Comparison of ENCODE assay signal across 8 cellular contexts in the genomic region with DNA sequence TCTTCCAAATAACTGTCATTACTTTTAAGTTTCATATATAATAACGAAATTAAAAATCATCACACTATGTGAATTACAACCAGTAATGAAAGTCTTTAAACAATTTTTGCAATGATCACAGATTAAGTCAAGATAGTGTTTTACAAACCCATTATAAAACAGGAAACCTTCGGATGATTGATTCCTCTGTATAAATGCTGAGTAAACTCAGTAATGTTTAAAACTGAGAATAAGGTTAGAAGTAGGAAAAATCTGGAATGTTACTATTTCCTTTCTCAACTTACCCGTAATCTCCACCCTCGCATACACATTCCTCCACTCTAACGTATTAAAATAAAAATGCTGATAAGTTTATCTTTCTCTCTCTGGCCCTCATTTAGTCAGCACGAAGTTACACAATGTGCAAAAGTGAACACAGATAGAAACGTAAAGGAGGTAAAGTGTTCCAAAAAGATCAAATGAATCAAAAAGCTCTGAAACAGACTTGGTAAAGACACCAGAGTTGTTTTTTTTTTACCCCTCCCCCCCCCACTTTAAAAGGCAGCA. TPM values are rescaled to one million over a fixed set of nuclear protein-coding genes. Genes with fewer than 3 reads are reported as not detected.
DNase-seq lines count a peak whose midpoint lies in the region; ATAC-seq, FAIRE-seq and TF ChIP-seq lines count a peak whose summit lies in the region.

No MANE protein-coding gene starts in this region.

- H3K27ac Mint-ChIP-seq in activated CD4-positive, alpha-beta T cell treated with anti-CD3 and anti-CD28 coated beads for 36 hours, result peak overlapping the region; percentile 99
- peak overlapping the region; percentile 99 for H3K27ac Mint-ChIP-seq in activated naive CD8-positive, alpha-beta T cell treated with anti-CD3 and anti-CD28 coated beads, Interleukin-2, amount 50 U/mL, for 24 hours

- H3K4me3 ChIP-seq in suprapubic skin, result peak overlapping the region; percentile 94

- no peak for DNase-seq in activated CD4-positive, alpha-beta T cell treated with anti-CD3 and anti-CD28 coated beads for 36 hours
- DNase-seq in activated CD4-positive, alpha-beta T cell treated with anti-CD3 and anti-CD28 coated beads for 4 hours, result no peak
- DNase-seq in activated naive CD8-positive, alpha-beta T cell treated with anti-CD3 and anti-CD28 coated beads, Interleukin-2, amount 50 U/mL, for 24 hours, result no peak
- DNase-seq in suprapubic skin (ENCODE audit: low spot score in 2 of 2), result no peak
- no peak for DNase-seq in stimulated activated naive CD4-positive, alpha-beta T cell (lab: John Stamatoyannopoulos, UW)
- DNase-seq in stimulated activated naive CD4-positive, alpha-beta T cell treated with Interleukin-2 at 50 U/mL for 16 hours (lab: John Stamatoyannopoulos, UW), result no peak

- peak; percentile 24 for FAIRE-seq in islet of Langerhans (lab: Jason Lieb, UNC)

- peaks cover 26% of the 10 kb centered on the region for H3K36me3 ChIP-seq in suprapubic skin

- H3K27ac ChIP-seq in suprapubic skin, result no peak overlapping the region

- H3K9me3 Mint-ChIP-seq in activated CD4-positive, alpha-beta T cell treated with anti-CD3 and anti-CD28 coated beads for 36 hours (ENCODE audit: low read depth), result peaks cover 2% of the 10 kb centered on the region
- H3K9me3 Mint-ChIP-seq in activated naive CD8-positive, alpha-beta T cell treated with anti-CD3 and anti-CD28 coated beads, Interleukin-2, amount 50 U/mL, for 24 hours, result peaks cover 3% of the 10 kb centered on the region

- TF ChIP-seq POLR2A in suprapubic skin (IDR thresholded peaks at IDR 0.05), result no peak

- POLR2A ChIA-PET in activated CD4-positive, alpha-beta T cell treated with anti-CD3 and anti-CD28 coated beads for 36 hours (lab: Charles Lee), result interaction anchor here (0.6 to 3.4 kb wide), 10 partner anchors 11 to 96 kb away, joined by 3 to 55 read pairs (median 3); a partner anchor contains a TSS

- TF ChIP-seq EP300 in suprapubic skin (IDR thresholded peaks at IDR 0.05), result no peak

- H3K4me1 ChIP-seq in suprapubic skin, result peaks cover 44% of the 10 kb centered on the region

- intact Hi-C loops in activated CD4-positive, alpha-beta T cell treated with anti-CD3 and anti-CD28 coated beads for 36 hours (cut with DNase I, micrococcal nuclease), result loop anchor here (2.0 to 5.0 kb wide), 4 partner anchors 19 to 1923 kb away; a partner anchor contains a TSS

- no peaks in the 10 kb centered on the region for H3K9me3 ChIP-seq in suprapubic skin

- H3K36me3 Mint-ChIP-seq in activated CD4-positive, alpha-beta T cell treated with anti-CD3 and anti-CD28 coated beads for 36 hours (ENCODE audit: low read depth), result peaks cover 66% of the 10 kb centered on the region
- H3K36me3 Mint-ChIP-seq in activated naive CD8-positive, alpha-beta T cell treated with anti-CD3 and anti-CD28 coated beads, Interleukin-2, amount 50 U/mL, for 24 hours (ENCODE audit: low read depth), result peaks cover 54% of the 10 kb centered on the region

- peaks cover 41% of the 10 kb centered on the region for H3K4me1 Mint-ChIP-seq in activated CD4-positive, alpha-beta T cell treated with anti-CD3 and anti-CD28 coated beads for 36 hours
- peaks cover 50% of the 10 kb centered on the region for H3K4me1 Mint-ChIP-seq in activated naive CD8-positive, alpha-beta T cell treated with anti-CD3 and anti-CD28 coated beads, Interleukin-2, amount 50 U/mL, for 24 hours

- CTCF ChIA-PET in activated CD4-positive, alpha-beta T cell treated with anti-CD3 and anti-CD28 coated beads for 36 hours (lab: Charles Lee), result interaction anchor here (1.0 to 3.1 kb wide), 5 partner anchors 15 to 26 kb away, joined by 4 to 44 read pairs (median 6); a partner anchor contains a TSS

- 5% methylated on average over 7 of the region's 7 CpGs for WGBS in suprapubic skin

- H3K27me3 Mint-ChIP-seq in activated CD4-positive, alpha-beta T cell treated with anti-CD3 and anti-CD28 coated beads for 36 hours, result no peaks in the 10 kb centered on the region
- H3K27me3 Mint-ChIP-seq in activated naive CD8-positive, alpha-beta T cell treated with anti-CD3 and anti-CD28 coated beads, Interleukin-2, amount 50 U/mL, for 24 hours, result no peaks in the 10 kb centered on the region

- no peaks in the 10 kb centered on the region for H3K27me3 ChIP-seq in suprapubic skin

- H3K4me3 Mint-ChIP-seq in activated CD4-positive, alpha-beta T cell treated with anti-CD3 and anti-CD28 coated beads for 36 hours, result peak overlapping the region; percentile 98
- peak overlapping the region; percentile 98 for H3K4me3 Mint-ChIP-seq in activated naive CD8-positive, alpha-beta T cell treated with anti-CD3 and anti-CD28 coated beads, Interleukin-2, amount 50 U/mL, for 24 hours

- no peak for ATAC-seq in activated CD4-positive, alpha-beta T cell treated with anti-CD3 and anti-CD28 coated beads for 36 hours
- no peak for ATAC-seq in activated naive CD8-positive, alpha-beta T cell treated with anti-CD3 and anti-CD28 coated beads, Interleukin-2, amount 50 U/mL, for 24 hours
- no peak for ATAC-seq in HG02798 (IDR thresholded peaks at IDR 0.05; ENCODE audit: poor library complexity, unreplicated experiment)

- TF ChIP-seq CTCF in suprapubic skin (IDR thresholded peaks at IDR 0.05), result no peak

RNA-seq across cellular contexts. Expression of a gene that starts 1.6 kb away (rescaled TPM):
- total RNA-seq in activated CD4-positive, alpha-beta T cell treated with anti-CD3 and anti-CD28 coated beads for 36 hours, result 10 to 100 TPM; 57.1 to 71.5 TPM
- 100 to 1,000 TPM in 1 of 4 donors, 10 to 100 TPM in 3; 52.0 to 202 (median 71.5) TPM for total RNA-seq in suprapubic skin

RNA-seq across cellular contexts. Expression of a gene that starts 2.1 kb away (rescaled TPM):
- 10 to 100 TPM in 1 of 2 experiments, 1 to 10 TPM in 1; 8.7 to 11.8 TPM for total RNA-seq in activated CD4-positive, alpha-beta T cell treated with anti-CD3 and anti-CD28 coated beads for 36 hours
- total RNA-seq in suprapubic skin, result 1 to 10 TPM; 1.9 to 3.6 (median 3.3) TPM

RNA-seq across cellular contexts. Expression of a gene that starts 23.8 kb away (rescaled TPM):
- total RNA-seq in activated CD4-positive, alpha-beta T cell treated with anti-CD3 and anti-CD28 coated beads for 36 hours, result 10 to 100 TPM in 1 of 2 experiments, 1 to 10 TPM in 1; 6.1 to 12.9 TPM
- 10 to 100 TPM; 24.5 to 52.9 (median 43.5) TPM for total RNA-seq in suprapubic skin
